18 cellular contexts compared by ENCODE assay signal in genomic region chr9:5336683-5337082, GRCh38. TPM values are rescaled to one million over a fixed set of nuclear protein-coding genes. Genes with fewer than 3 reads are reported as not detected.
A peak's percentile ranks its signal among the peaks of the same experiment; 100 is the strongest.
DNase-seq lines count a peak whose midpoint lies in the region; ATAC-seq and TF ChIP-seq lines count a peak whose summit lies in the region.
"Had no signal": no experiment of that assay in that cellular context is flagged by ENCODE, and none has a peak within 500 bp of the region (broad histone marks: within the 10 kb centered on the region; RNA-seq: fewer than 3 reads in every experiment).

No MANE protein-coding gene starts in this region.

- peak in 3 of 7 experiments; percentile 23 to 47 (median 39) for DNase-seq in CD8-positive, alpha-beta T cell
- DNase-seq in T-helper 2 cell (peak in 3 of 5 experiments; percentile 9 to 81 (median 58)), occipital lobe (lab: John Stamatoyannopoulos, UW) (no peak), G401 (ENCODE audit: low spot score) (no peak), glutamatergic neuron (no peak)
- no peak for DNase-seq in activated naive CD8-positive, alpha-beta T cell treated with anti-CD3 and anti-CD28 coated beads, Interleukin-2, amount 50 U/mL, for 24 hours
- DNase-seq: brain microvascular endothelial cell; hippocampal formation; left colon; NCI-H1048; NK-92 treated with Interleukin-12 subunit alpha and Interleukin-12 subunit beta, amount 100 ng/mL, for 24 hours; Right ventricle myocardium superior; stimulated activated naive B cell treated with anti-CD40 and anti-IgM and Interleukin-4, amounts not matched to agents 10 μg/mL and 1 μg/mL and 100 μg/mL, for 72 hours had no signal

- H3K36me3 ChIP-seq in BLaER1: no peaks in the 10 kb centered on the region
- no peaks in the 10 kb centered on the region for H3K36me3 ChIP-seq in CD8-positive, alpha-beta T cell (ENCODE audit: insufficient read depth, low read length)
- H3K36me3 ChIP-seq: brain microvascular endothelial cell, vagina had no signal

- peaks cover 23% of the 10 kb centered on the region for H3K36me3 Mint-ChIP-seq in CD8-positive, alpha-beta T cell
- H3K36me3 Mint-ChIP-seq in activated naive CD8-positive, alpha-beta T cell treated with anti-CD3 and anti-CD28 coated beads, Interleukin-2, amount 50 U/mL, for 24 hours (ENCODE audit: low read depth): peaks cover 3% of the 10 kb centered on the region
- no peaks in the 10 kb centered on the region for H3K36me3 Mint-ChIP-seq in glutamatergic neuron (ENCODE audit: unreplicated experiment)

- ATAC-seq in CD8-positive, alpha-beta T cell: peak; percentile 19
- no peak for ATAC-seq in activated naive CD8-positive, alpha-beta T cell treated with anti-CD3 and anti-CD28 coated beads, Interleukin-2, amount 50 U/mL, for 24 hours
- ATAC-seq: HCT116; left colon; stimulated activated naive B cell treated with anti-CD40 and anti-IgM and Interleukin-4, amounts not matched to agents 10 μg/mL and 1 μg/mL and 100 μg/mL, for 72 hours had no signal

- intact Hi-C loops in CD8-positive, alpha-beta T cell (cut with DNase I, micrococcal nuclease): loop anchor here (2.0 to 10.0 kb wide), 7 partner anchors 16 to 544 kb away; partner anchors contain the start of genes ERMP1 (in 1 of the 2), JAK2 (in 1 of the 2), PLGRKT (in 1 of the 2) and RCL1 (in 1 of the 2)

- H3K27me3 Mint-ChIP-seq in CD8-positive, alpha-beta T cell (ENCODE audit: low read depth): no peaks in the 10 kb centered on the region
- no peaks in the 10 kb centered on the region for H3K27me3 Mint-ChIP-seq in activated naive CD8-positive, alpha-beta T cell treated with anti-CD3 and anti-CD28 coated beads, Interleukin-2, amount 50 U/mL, for 24 hours
- H3K27me3 Mint-ChIP-seq in glutamatergic neuron (ENCODE audit: unreplicated experiment): no peaks in the 10 kb centered on the region
- H3K27me3 Mint-ChIP-seq: stimulated activated naive B cell treated with anti-CD40 and anti-IgM and Interleukin-4, amounts not matched to agents 10 μg/mL and 1 μg/mL and 100 μg/mL, for 72 hours had no signal

- peak overlapping the region; percentile 71 for H3K4me2 ChIP-seq in BLaER1

- H3K27ac ChIP-seq in BLaER1: no peak overlapping the region
- peak overlapping the region; percentile 30 for H3K27ac ChIP-seq in CD8-positive, alpha-beta T cell (ENCODE audit: low read depth, low read length)
- H3K27ac ChIP-seq: brain microvascular endothelial cell, parathyroid adenoma, vagina had no signal

- peaks cover 6% of the 10 kb centered on the region for H3K9me3 ChIP-seq in BLaER1
- H3K9me3 ChIP-seq in CD8-positive, alpha-beta T cell (ENCODE audit: low read length): no peaks in the 10 kb centered on the region
- H3K9me3 ChIP-seq: vagina had no signal

- CTCF ChIA-PET in CD8-positive, alpha-beta T cell (lab: Charles Lee): interaction anchor here (0.8 to 1.8 kb wide), 3 partner anchors 16 to 150 kb away, joined by 3 to 7 read pairs (median 5); no protein-coding TSS in a partner anchor

- H3K27me3 ChIP-seq in BLaER1: peaks cover 8% of the 10 kb centered on the region
- H3K27me3 ChIP-seq in CD8-positive, alpha-beta T cell (ENCODE audit: insufficient read depth, low read length): no peaks in the 10 kb centered on the region
- H3K27me3 ChIP-seq: brain microvascular endothelial cell, vagina had no signal

- peak overlapping the region; percentile 71 for H3K4me3 Mint-ChIP-seq in CD8-positive, alpha-beta T cell
- H3K4me3 Mint-ChIP-seq in activated naive CD8-positive, alpha-beta T cell treated with anti-CD3 and anti-CD28 coated beads, Interleukin-2, amount 50 U/mL, for 24 hours: peak overlapping the region; percentile 53
- no peak overlapping the region for H3K4me3 Mint-ChIP-seq in glutamatergic neuron (ENCODE audit: unreplicated experiment)
- H3K4me3 Mint-ChIP-seq: stimulated activated naive B cell treated with anti-CD40 and anti-IgM and Interleukin-4, amounts not matched to agents 10 μg/mL and 1 μg/mL and 100 μg/mL, for 72 hours had no signal

- POLR2A ChIA-PET in CD8-positive, alpha-beta T cell (lab: Charles Lee): interaction anchor here (1.4 kb wide), 1 partner anchor 10 kb away, joined by 5 read pairs; no protein-coding TSS in a partner anchor

- H3K9ac ChIP-seq in BLaER1: no peak overlapping the region
- H3K9ac ChIP-seq: parathyroid adenoma had no signal

- H3K4me3 ChIP-seq in BLaER1: no peak overlapping the region
- H3K4me3 ChIP-seq in CD8-positive, alpha-beta T cell (ENCODE audit: low read depth, low read length): peak overlapping the region; percentile 31
- H3K4me3 ChIP-seq: vagina had no signal

- peaks cover 14% of the 10 kb centered on the region for H3K4me1 ChIP-seq in BLaER1
- H3K4me1 ChIP-seq in CD8-positive, alpha-beta T cell (ENCODE audit: insufficient read depth, low read length): peaks cover 27% of the 10 kb centered on the region
- H3K4me1 ChIP-seq: parathyroid adenoma, vagina had no signal

- H3K9me3 Mint-ChIP-seq in CD8-positive, alpha-beta T cell: no peaks in the 10 kb centered on the region
- H3K9me3 Mint-ChIP-seq in activated naive CD8-positive, alpha-beta T cell treated with anti-CD3 and anti-CD28 coated beads, Interleukin-2, amount 50 U/mL, for 24 hours: no peaks in the 10 kb centered on the region
- H3K9me3 Mint-ChIP-seq in glutamatergic neuron (ENCODE audit: unreplicated experiment): peaks cover 2% of the 10 kb centered on the region
- H3K9me3 Mint-ChIP-seq: stimulated activated naive B cell treated with anti-CD40 and anti-IgM and Interleukin-4, amounts not matched to agents 10 μg/mL and 1 μg/mL and 100 μg/mL, for 72 hours had no signal

- no peaks in the 10 kb centered on the region for H4K20me1 ChIP-seq in BLaER1

- H3K4me1 Mint-ChIP-seq in CD8-positive, alpha-beta T cell (ENCODE audit: low read depth): peaks cover 54% of the 10 kb centered on the region
- peaks cover 31% of the 10 kb centered on the region for H3K4me1 Mint-ChIP-seq in activated naive CD8-positive, alpha-beta T cell treated with anti-CD3 and anti-CD28 coated beads, Interleukin-2, amount 50 U/mL, for 24 hours
- H3K4me1 Mint-ChIP-seq in glutamatergic neuron (ENCODE audit: low read depth, unreplicated experiment): no peaks in the 10 kb centered on the region

- in situ Hi-C loops in G401 (cut with HindIII; ENCODE audit: low sequenced_read_pairs): no loop called here

- peak overlapping the region; percentile 89 for H3K27ac Mint-ChIP-seq in CD8-positive, alpha-beta T cell
- peak overlapping the region; percentile 39 for H3K27ac Mint-ChIP-seq in activated naive CD8-positive, alpha-beta T cell treated with anti-CD3 and anti-CD28 coated beads, Interleukin-2, amount 50 U/mL, for 24 hours
- H3K27ac Mint-ChIP-seq in glutamatergic neuron (ENCODE audit: unreplicated experiment): no peak overlapping the region
- H3K27ac Mint-ChIP-seq: stimulated activated naive B cell treated with anti-CD40 and anti-IgM and Interleukin-4, amounts not matched to agents 10 μg/mL and 1 μg/mL and 100 μg/mL, for 72 hours had no signal

- TF ChIP-seq CTCF in CD8-positive, alpha-beta T cell (IDR thresholded peaks at IDR 0.05): no peak
- no peak for TF ChIP-seq CTCF in glutamatergic neuron (IDR thresholded peaks at IDR 0.05; ENCODE audit: partially characterized antibody, unreplicated experiment)

RNA-seq across cellular contexts. Expression of gene RLN1, which starts 3.0 kb away (rescaled TPM):
- total RNA-seq in CD8-positive, alpha-beta T cell: under 1 TPM; 0.78 to 0.84 TPM
- total RNA-seq in occipital lobe: 0.62 TPM
- 0.31 TPM in 1 of 2 replicates, not detected in the other for total RNA-seq in G401 (2014; rRNA removed; shearing (Covaris generic))
- total RNA-seq in glutamatergic neuron (ENCODE audit: unreplicated experiment): not detected
- total RNA-seq: fibroblast of lung, vagina had no signal

RNA-seq across cellular contexts. Expression of gene RLN2, which starts 32.2 kb away (rescaled TPM):
- total RNA-seq in CD8-positive, alpha-beta T cell: under 1 TPM in 1 of 2 experiments, not detected in 1; 0.50 TPM
- total RNA-seq in occipital lobe: not detected
- not detected in 2 replicates for total RNA-seq in G401 (2014; rRNA removed; shearing (Covaris generic))
- total RNA-seq in glutamatergic neuron (ENCODE audit: unreplicated experiment): not detected
- total RNA-seq: fibroblast of lung, Right ventricle myocardium superior, vagina had no signal

Comparison
In these comparisons a context has a peak if more than half of its experiments do, and no peak if none do; other contexts are left out.
1. DNase-seq: peak in T-helper 2 cell (3 of 5); none in activated naive CD8-positive, alpha-beta T cell treated with anti-CD3 and anti-CD28 coated beads, Interleukin-2, amount 50 U/mL, for 24 hours (single experiment), occipital lobe (single experiment), G401 (single experiment) and glutamatergic neuron (single experiment).